In genomic region chr11:48165426-48165825, GRCh38 we compare ENCODE assay signal across 17 cellular contexts. TPM values are rescaled to one million over a fixed set of nuclear protein-coding genes. Genes with fewer than 3 reads are reported as not detected.
DNase-seq lines count a peak whose midpoint lies in the region; ATAC-seq and TF ChIP-seq lines count a peak whose summit lies in the region.
"Had no signal": no experiment of that assay in that cellular context is flagged by ENCODE, and none has a peak within 500 bp of the region (broad histone marks: within the 10 kb centered on the region; RNA-seq: fewer than 3 reads in every experiment).

No MANE protein-coding gene starts in this region.

- H3K27ac ChIP-seq in caudate nucleus (ENCODE audit: low read depth, low read length), result peak overlapping the region; percentile 39
- H3K27ac ChIP-seq in substantia nigra (ENCODE audit: low read depth, low read length, poor library complexity, severe bottlenecking), result peak overlapping the region; percentile 63
- H3K27ac ChIP-seq in OCI-LY7 (ENCODE audit: low read depth, low read length, poor library complexity, severe bottlenecking), result no peak overlapping the region
- H3K27ac ChIP-seq: A549, C4-2B had no signal

- no peak overlapping the region for H3K4me2 ChIP-seq in OCI-LY7 (ENCODE audit: low read length)
- H3K4me2 ChIP-seq: A549, GM23338 had no signal

- peaks cover 5% of the 10 kb centered on the region for H3K4me1 ChIP-seq in OCI-LY7 (ENCODE audit: insufficient read depth, low read length, poor library complexity, severe bottlenecking)
- H3K4me1 ChIP-seq: BE2C had no signal

- intact Hi-C loops in OCI-LY7 (cut with micrococcal nuclease; ENCODE audit: unreplicated experiment), result no loop called here

- no peaks in the 10 kb centered on the region for H3K79me2 ChIP-seq in OCI-LY7 (ENCODE audit: insufficient read depth, low read depth, low read length)

- no peaks in the 10 kb centered on the region for H3K27me3 Mint-ChIP-seq in T-helper 17 cell

- CTCF ChIA-PET in OCI-LY7 (lab: Charles Lee; ENCODE audit: unreplicated experiment), result no interaction called here

- BruUV-seq in OCI-LY7 (replicated peaks; lab: Mats Ljungman, UMichigan), result no TSS peak

- H2AFZ ChIP-seq in OCI-LY7 (ENCODE audit: low read length), result no peak overlapping the region
- H2AFZ ChIP-seq: GM23338 had no signal

- ATAC-seq in T-helper 17 cell, result no peak
- ATAC-seq: CD8-positive, alpha-beta T cell; GM23338 had no signal

- no peak for TF ChIP-seq CTCF in OCI-LY7 (conservative IDR thresholded peaks at IDR 0.05; ENCODE audit: low read length)

- no peak overlapping the region for H3K4me3 ChIP-seq in OCI-LY7 (ENCODE audit: low read depth, low read length, poor library complexity, severe bottlenecking)
- H3K4me3 ChIP-seq: A549, GM23338 had no signal

- H3K36me3 ChIP-seq in OCI-LY7 (ENCODE audit: insufficient read depth, low read length), result peaks cover 36% of the 10 kb centered on the region; the same call in 1 of the 2 replicates
- H3K36me3 ChIP-seq: BE2C had no signal

- no peak overlapping the region for H3K4me3 Mint-ChIP-seq in T-helper 17 cell
- H3K4me3 Mint-ChIP-seq: CD8-positive, alpha-beta T cell; GM23338 had no signal

- no peaks in the 10 kb centered on the region for H4K20me1 ChIP-seq in OCI-LY7 (ENCODE audit: insufficient read depth, low read length)

- H3K9me2 ChIP-seq in OCI-LY7 (ENCODE audit: insufficient read depth, low read length), result no peaks in the 10 kb centered on the region

- POLR2A ChIA-PET in OCI-LY7 (lab: Charles Lee), result interaction anchor here (0.6 to 0.7 kb wide), 3 partner anchors 15 to 545 kb away, joined by 3 read pairs; no protein-coding TSS in a partner anchor

- no peaks in the 10 kb centered on the region for H3K9me3 ChIP-seq in T-helper 17 cell (ENCODE audit: control insufficient read depth, low read length, poor library complexity, severe bottlenecking)
- no peaks in the 10 kb centered on the region for H3K9me3 ChIP-seq in OCI-LY7 (ENCODE audit: low read length)
- H3K9me3 ChIP-seq: A549, BE2C had no signal

- H3K4me1 Mint-ChIP-seq in T-helper 17 cell, result peaks cover 5% of the 10 kb centered on the region

- H3K27ac Mint-ChIP-seq in T-helper 17 cell, result peak overlapping the region; percentile 66
- H3K27ac Mint-ChIP-seq: CD8-positive, alpha-beta T cell; GM23338 had no signal

- peaks cover 9% of the 10 kb centered on the region for H3K36me3 Mint-ChIP-seq in T-helper 17 cell (ENCODE audit: low read depth)

- no peak for DNase-seq in T-helper 17 cell
- DNase-seq in caudate nucleus (lab: John Stamatoyannopoulos, UW), result peak in 2 of 61 donors; percentile 11 to 24
- DNase-seq in iris pigment epithelial cell (ENCODE audit: low read depth), result peak; percentile 63
- peak in 2 of 49 donors; percentile 10 to 19 for DNase-seq in substantia nigra (lab: John Stamatoyannopoulos, UW)
- no peak for DNase-seq in NCI-H524 (lab: John Stamatoyannopoulos, UW)
- DNase-seq in OCI-LY7 (ENCODE audit: low spot score), result no peak
- DNase-seq: BE2C; CD8-positive, alpha-beta T cell; COR-L47; DMS153; DND-41; GDM1; H7 had no signal

RNA-seq across cellular contexts. Expression of gene OR4B1, which starts 51.2 kb away (rescaled TPM):
- not detected for total RNA-seq in T-helper 17 cell
- not detected in 2 replicates for total RNA-seq in OCI-LY7 (2014; rRNA removed; shearing (Covaris generic))
- total RNA-seq in OCI-LY7 (2022), result not detected in 2 replicates
- total RNA-seq: CD8-positive, alpha-beta T cell; GM23338; H7; HT-29 had no signal
